21 cellular contexts compared by ENCODE assay signal in genomic region chr1:23989249-23989648, GRCh38. TPM values are rescaled to one million over a fixed set of nuclear protein-coding genes. Genes with fewer than 3 reads are reported as not detected.
DNase-seq lines count a peak whose midpoint lies in the region; ATAC-seq and TF ChIP-seq lines count a peak whose summit lies in the region.
"Had no signal": no experiment of that assay in that cellular context is flagged by ENCODE, and none has a peak within 500 bp of the region (broad histone marks: within the 10 kb centered on the region; RNA-seq: fewer than 3 reads in every experiment).

No MANE protein-coding gene starts in this region.

- intact Hi-C loops in activated CD8-positive, alpha-beta T cell treated with anti-CD3 and anti-CD28 coated beads for 36 hours (cut with micrococcal nuclease), result no loop called here
- intact Hi-C loops in tibial artery (cut with DNase I; ENCODE audit: low total_unique reads) (no loop called here), heart right ventricle (cut with DNase I) (no loop called here)

- no peak for ATAC-seq in activated naive CD4-positive, alpha-beta T cell treated with anti-CD3 and anti-CD28 coated beads, Interleukin-2, amount 50 U/mL, for 72 hours
- ATAC-seq in activated CD8-positive, alpha-beta T cell treated with anti-CD3 and anti-CD28 coated beads for 36 hours, result peak; percentile 17
- no peak for ATAC-seq in heart right ventricle

- POLR2A ChIA-PET in activated CD8-positive, alpha-beta T cell treated with anti-CD3 and anti-CD28 coated beads for 36 hours (lab: Charles Lee), result interaction anchor here (0.7 kb wide), 1 partner anchor 8 kb away, joined by 3 read pairs; no protein-coding TSS in a partner anchor

- H3K36me3 Mint-ChIP-seq in activated naive CD4-positive, alpha-beta T cell treated with anti-CD3 and anti-CD28 coated beads, Interleukin-2, amount 10 ng/mL, durations not matched to agents 7 days and 5 days, result no peaks in the 10 kb centered on the region
- H3K36me3 Mint-ChIP-seq in activated naive CD4-positive, alpha-beta T cell treated with anti-CD3 and anti-CD28 coated beads, Interleukin-2, amount 50 U/mL, for 72 hours, result no peaks in the 10 kb centered on the region
- H3K36me3 Mint-ChIP-seq in activated CD8-positive, alpha-beta T cell treated with anti-CD3 and anti-CD28 coated beads for 36 hours (ENCODE audit: low read depth), result no peaks in the 10 kb centered on the region

- peaks cover 19% of the 10 kb centered on the region for H3K4me1 Mint-ChIP-seq in activated naive CD4-positive, alpha-beta T cell treated with anti-CD3 and anti-CD28 coated beads, Interleukin-2, amount 10 ng/mL, durations not matched to agents 7 days and 5 days
- peaks cover 5% of the 10 kb centered on the region for H3K4me1 Mint-ChIP-seq in activated CD8-positive, alpha-beta T cell treated with anti-CD3 and anti-CD28 coated beads for 36 hours (ENCODE audit: low read depth)

- H3K9me3 Mint-ChIP-seq in activated naive CD4-positive, alpha-beta T cell treated with anti-CD3 and anti-CD28 coated beads, Interleukin-2, amount 10 ng/mL, durations not matched to agents 7 days and 5 days, result no peaks in the 10 kb centered on the region
- H3K9me3 Mint-ChIP-seq in activated naive CD4-positive, alpha-beta T cell treated with anti-CD3 and anti-CD28 coated beads, Interleukin-2, amount 50 U/mL, for 72 hours, result no peaks in the 10 kb centered on the region
- H3K9me3 Mint-ChIP-seq in activated CD8-positive, alpha-beta T cell treated with anti-CD3 and anti-CD28 coated beads for 36 hours, result no peaks in the 10 kb centered on the region
- H3K9me3 Mint-ChIP-seq: CD4-positive, alpha-beta T cell had no signal

- no peak overlapping the region for H3K9ac ChIP-seq in Loucy (ENCODE audit: low read depth, low read length, poor library complexity, severe bottlenecking)
- H3K9ac ChIP-seq: BLaER1, GM23248 had no signal

- H3K4me3 ChIP-seq in Loucy (ENCODE audit: low read length, poor library complexity, severe bottlenecking), result no peak overlapping the region
- no peak overlapping the region for H3K4me3 ChIP-seq in tibial artery
- no peak overlapping the region for H3K4me3 ChIP-seq in heart right ventricle
- H3K4me3 ChIP-seq: BLaER1, GM23248, SJCRH30 had no signal

- 64 to 68% methylated on average over 3 of the region's 3 CpGs for WGBS in heart right ventricle, 2 donors

- no peaks in the 10 kb centered on the region for H3K9me3 ChIP-seq in Loucy (ENCODE audit: insufficient read depth, low read depth, low read length)
- H3K9me3 ChIP-seq in tibial artery, result no peaks in the 10 kb centered on the region
- no peaks in the 10 kb centered on the region for H3K9me3 ChIP-seq in heart right ventricle
- H3K9me3 ChIP-seq: SJCRH30 had no signal

- H3F3A ChIP-seq in Loucy (ENCODE audit: low read depth), result no peaks in the 10 kb centered on the region

- H3K79me2 ChIP-seq in Loucy (ENCODE audit: insufficient read depth, low read length), result no peaks in the 10 kb centered on the region

- CTCF ChIA-PET in activated naive CD4-positive, alpha-beta T cell treated with anti-CD3 and anti-CD28 coated beads, Interleukin-2, amount 10 ng/mL, durations not matched to agents 7 days and 5 days (lab: Charles Lee), result interaction anchor here (0.6 to 0.8 kb wide), 3 partner anchors 35 to 182 kb away, joined by 3 to 5 read pairs (median 4); no protein-coding TSS in a partner anchor
- CTCF ChIA-PET in activated CD8-positive, alpha-beta T cell treated with anti-CD3 and anti-CD28 coated beads for 36 hours (lab: Charles Lee), result interaction anchor here (0.6 to 1.0 kb wide), 3 partner anchors 39 to 178 kb away, joined by 3 read pairs; no protein-coding TSS in a partner anchor

- H2AFZ ChIP-seq in Loucy (ENCODE audit: low read length), result peak overlapping the region; percentile 85
- H2AFZ ChIP-seq: GM23248 had no signal

- no peak overlapping the region for H3K27ac ChIP-seq in tibial artery
- H3K27ac ChIP-seq in heart right ventricle, result no peak overlapping the region
- H3K27ac ChIP-seq: BLaER1, GM23248, HL-60, SJCRH30 had no signal

- H3K36me3 ChIP-seq in Loucy (ENCODE audit: insufficient read depth, low read length), result no peaks in the 10 kb centered on the region
- no peaks in the 10 kb centered on the region for H3K36me3 ChIP-seq in tibial artery
- no peaks in the 10 kb centered on the region for H3K36me3 ChIP-seq in heart right ventricle
- H3K36me3 ChIP-seq: BLaER1, SJCRH30 had no signal

- no peaks in the 10 kb centered on the region for H3K27me3 Mint-ChIP-seq in activated naive CD4-positive, alpha-beta T cell treated with anti-CD3 and anti-CD28 coated beads, Interleukin-2, amount 10 ng/mL, durations not matched to agents 7 days and 5 days
- H3K27me3 Mint-ChIP-seq in activated CD8-positive, alpha-beta T cell treated with anti-CD3 and anti-CD28 coated beads for 36 hours, result no peaks in the 10 kb centered on the region
- H3K27me3 Mint-ChIP-seq: CD4-positive, alpha-beta T cell had no signal

- TF ChIP-seq CTCF in Loucy (conservative IDR thresholded peaks at IDR 0.05; ENCODE audit: low read length) (no peak), tibial artery (IDR thresholded peaks at IDR 0.05) (no peak), heart right ventricle (IDR thresholded peaks at IDR 0.05) (no peak)
- no peak for TF ChIP-seq CTCF in activated CD8-positive, alpha-beta T cell treated with anti-CD3 and anti-CD28 coated beads for 36 hours (IDR thresholded peaks at IDR 0.05)

- no peaks in the 10 kb centered on the region for H3K9me2 ChIP-seq in Loucy (replicated peaks; ENCODE audit: low read depth, low read length)

- DNase-seq in activated naive CD4-positive, alpha-beta T cell treated with anti-CD3 and anti-CD28 coated beads, Interleukin-2, amount 10 ng/mL, durations not matched to agents 7 days and 5 days, result no peak
- DNase-seq in activated naive CD4-positive, alpha-beta T cell treated with anti-CD3 and anti-CD28 coated beads, Interleukin-2, amount 50 U/mL, for 72 hours (ENCODE audit: low spot score in 2 of 2), result no peak
- no peak for DNase-seq in activated CD8-positive, alpha-beta T cell treated with anti-CD3 and anti-CD28 coated beads for 36 hours
- DNase-seq in tibial artery, result no peak
- DNase-seq in heart right ventricle, result no peak
- DNase-seq in NCI-H1048 (lab: John Stamatoyannopoulos, UW), result no peak
- DNase-seq: Calu3; CD4-positive, alpha-beta T cell; DMS153; GM23248; HCEC 1CT; MV-4-11; NCI-H1694; NCI-H2081 treated with DMSO at 0.1 percent for 48 hours; NCI-H2171 treated with DMSO at 0.1 percent for 48 hours; NCI-H446; NCI-H526; SJCRH30 had no signal

- H3K4me2 ChIP-seq in Loucy (ENCODE audit: low read depth, low read length, poor library complexity, severe bottlenecking), result no peak overlapping the region
- H3K4me2 ChIP-seq: BLaER1 had no signal

- peak overlapping the region; percentile 66 for H3K27ac Mint-ChIP-seq in activated naive CD4-positive, alpha-beta T cell treated with anti-CD3 and anti-CD28 coated beads, Interleukin-2, amount 10 ng/mL, durations not matched to agents 7 days and 5 days
- H3K27ac Mint-ChIP-seq in activated naive CD4-positive, alpha-beta T cell treated with anti-CD3 and anti-CD28 coated beads, Interleukin-2, amount 50 U/mL, for 72 hours, result no peak overlapping the region
- no peak overlapping the region for H3K27ac Mint-ChIP-seq in activated CD8-positive, alpha-beta T cell treated with anti-CD3 and anti-CD28 coated beads for 36 hours
- H3K27ac Mint-ChIP-seq: CD4-positive, alpha-beta T cell had no signal

- H3K4me1 ChIP-seq in Loucy (ENCODE audit: insufficient read depth, low read length, poor library complexity, severe bottlenecking), result peaks cover 4% of the 10 kb centered on the region
- peaks cover 0 to 15% (median 9%) of the 10 kb centered on the region in 4 donors for H3K4me1 ChIP-seq in tibial artery
- H3K4me1 ChIP-seq in heart right ventricle, result peaks cover 0 to 6% (median 0%) of the 10 kb centered on the region in 9 donors
- H3K4me1 ChIP-seq: SJCRH30 had no signal

- H3K27me3 ChIP-seq in Loucy (ENCODE audit: insufficient read depth, low read length, poor library complexity, severe bottlenecking) (no peaks in the 10 kb centered on the region), tibial artery (no peaks in the 10 kb centered on the region), heart right ventricle (no peaks in the 10 kb centered on the region)
- H3K27me3 ChIP-seq: BLaER1, SJCRH30 had no signal

- no peak overlapping the region for H3K4me3 Mint-ChIP-seq in activated naive CD4-positive, alpha-beta T cell treated with anti-CD3 and anti-CD28 coated beads, Interleukin-2, amount 10 ng/mL, durations not matched to agents 7 days and 5 days
- H3K4me3 Mint-ChIP-seq in activated CD8-positive, alpha-beta T cell treated with anti-CD3 and anti-CD28 coated beads for 36 hours, result no peak overlapping the region
- H3K4me3 Mint-ChIP-seq: CD4-positive, alpha-beta T cell had no signal

- H4K20me1 ChIP-seq in Loucy (ENCODE audit: insufficient read depth, low read length, poor library complexity, severe bottlenecking), result no peaks in the 10 kb centered on the region
- H4K20me1 ChIP-seq: BLaER1 had no signal

RNA-seq across cellular contexts. Expression of gene SRSF10, which starts 9.1 kb away (rescaled TPM):
- total RNA-seq in activated naive CD4-positive, alpha-beta T cell treated with anti-CD3 and anti-CD28 coated beads, Interleukin-2, amount 50 U/mL, for 72 hours, result 100 to 1,000 TPM; 202 to 226 TPM
- 100 to 1,000 TPM; 203 to 206 TPM for total RNA-seq in activated CD8-positive, alpha-beta T cell treated with anti-CD3 and anti-CD28 coated beads for 36 hours
- total RNA-seq in heart right ventricle, result 10 to 100 TPM; 40.7 to 65.8 (median 52.8) TPM
- polyA plus RNA-seq in heart right ventricle, result 10 to 100 TPM; 32.9 to 70.2 TPM

RNA-seq across cellular contexts. Expression of gene PNRC2, which starts 29.6 kb away (rescaled TPM):
- total RNA-seq in activated naive CD4-positive, alpha-beta T cell treated with anti-CD3 and anti-CD28 coated beads, Interleukin-2, amount 50 U/mL, for 72 hours, result 100 to 1,000 TPM; 121 to 137 TPM
- total RNA-seq in activated CD8-positive, alpha-beta T cell treated with anti-CD3 and anti-CD28 coated beads for 36 hours, result 100 to 1,000 TPM; 130 to 133 TPM
- total RNA-seq in heart right ventricle, result 100 to 1,000 TPM in 5 of 10 donors, 10 to 100 TPM in 5; 65.1 to 129 (median 93.8) TPM
- 10 to 100 TPM; 58.4 to 60.6 TPM for polyA plus RNA-seq in heart right ventricle
